Comparison of ENCODE assay signal across 9 cellular contexts in genomic region chr2:152415231-152415642, GRCh38.
DNase-seq lines count a peak whose midpoint lies in the region; FAIRE-seq and TF ChIP-seq lines count a peak whose summit lies in the region.
"Had no signal": no experiment of that assay in that cellular context is flagged by ENCODE, and none has a peak within 500 bp of the region (broad histone marks: within the 10 kb centered on the region; RNA-seq: fewer than 3 reads in every experiment).

No MANE protein-coding gene starts in this region.

- no peaks in the 10 kb centered on the region for H3K9me3 ChIP-seq in stomach

- peak overlapping the region in 1 of 5 donors; percentile 30 for H3K27ac ChIP-seq in stomach

- peaks cover 13 to 44% (median 23%) of the 10 kb centered on the region in 4 donors for H3K4me1 ChIP-seq in stomach

- peak; percentile 47 for DNase-seq in AG10803 (ENCODE audit: low read depth)
- DNase-seq in H54 (ENCODE audit: insufficient read length, low spot score) = no peak
- peak; percentile 60 for DNase-seq in activated naive CD4-positive, alpha-beta T cell treated with anti-CD3 and anti-CD28 coated beads for 36 hours
- DNase-seq in lung microvascular endothelial cell (ENCODE audit: low read depth in 2 of 2) = peak; percentile 52 to 67
- DNase-seq in stomach = no peak
- DNase-seq in NCI-H1092 treated with DMSO at 0.1 percent for 48 hours (lab: John Stamatoyannopoulos, UW) = no peak
- DNase-seq in glomerular visceral epithelial cell (ENCODE audit: extremely low spot score) = no peak
- no peak for DNase-seq in HTR-8/SVneo (ENCODE audit: insufficient read length, low spot score)
- DNase-seq: DMS 273 treated with DMSO at 0.1 percent for 48 hours had no signal

- CTCF ChIA-PET in activated naive CD4-positive, alpha-beta T cell treated with anti-CD3 and anti-CD28 coated beads for 36 hours (lab: Charles Lee) = interaction anchor here (0.5 kb wide), 1 partner anchor 105 kb away, joined by 3 read pairs; no protein-coding TSS in a partner anchor

- FAIRE-seq in H54 (lab: Jason Lieb, UNC) (peak; percentile 94), HTR-8/SVneo (lab: Jason Lieb, UNC) (no peak)

- peaks cover 40% of the 10 kb centered on the region for H3K4me1 Mint-ChIP-seq in activated naive CD4-positive, alpha-beta T cell treated with anti-CD3 and anti-CD28 coated beads for 36 hours (ENCODE audit: low read depth)

- TF ChIP-seq POLR2A in H54 (IDR thresholded peaks at IDR 0.05; ENCODE audit: low read depth, low read length) = no peak
- no peak for TF ChIP-seq POLR2A in stomach (IDR thresholded peaks at IDR 0.05)

- H3K36me3 ChIP-seq in stomach = no peaks in the 10 kb centered on the region

- intact Hi-C loops in activated naive CD4-positive, alpha-beta T cell treated with anti-CD3 and anti-CD28 coated beads for 36 hours (cut with micrococcal nuclease) = loop anchor here (1.0 to 10.0 kb wide), 10 partner anchors 8 to 590 kb away; partner anchors contain the start of genes ARL5A, ARL6IP6, FMNL2 and PRPF40A
- intact Hi-C loops in stomach (cut with DNase I; ENCODE audit: low total_unique reads) = no loop called here

- TF ChIP-seq CTCF in AG10803 (conservative IDR thresholded peaks at IDR 0.05; ENCODE audit: low read length) (no peak), stomach (IDR thresholded peaks at IDR 0.05) (no peak)

- H3K4me3 ChIP-seq in AG10803 (ENCODE audit: low read length) (no peak overlapping the region), stomach (no peak overlapping the region)

- no peak for TF ChIP-seq EP300 in stomach (IDR thresholded peaks at IDR 0.05)

- no peaks in the 10 kb centered on the region for H3K27me3 ChIP-seq in stomach

- peak overlapping the region; percentile 78 for H3K27ac Mint-ChIP-seq in activated naive CD4-positive, alpha-beta T cell treated with anti-CD3 and anti-CD28 coated beads for 36 hours

- no peaks in the 10 kb centered on the region for H3K9me3 Mint-ChIP-seq in activated naive CD4-positive, alpha-beta T cell treated with anti-CD3 and anti-CD28 coated beads for 36 hours

- 18 to 47% (median 29%) methylated on average over 3 of the region's 3 CpGs for WGBS in stomach, 5 donors

- H3K36me3 Mint-ChIP-seq in activated naive CD4-positive, alpha-beta T cell treated with anti-CD3 and anti-CD28 coated beads for 36 hours (ENCODE audit: low read depth) = no peaks in the 10 kb centered on the region

- H3K27me3 Mint-ChIP-seq in activated naive CD4-positive, alpha-beta T cell treated with anti-CD3 and anti-CD28 coated beads for 36 hours (ENCODE audit: low read depth) = peaks cover 29% of the 10 kb centered on the region

- no peak overlapping the region for H3K4me3 Mint-ChIP-seq in activated naive CD4-positive, alpha-beta T cell treated with anti-CD3 and anti-CD28 coated beads for 36 hours

Comparison
In these comparisons a context has a peak if more than half of its experiments do, and no peak if none do; other contexts are left out.
1. DNase-seq: peak in AG10803 (single experiment), activated naive CD4-positive, alpha-beta T cell treated with anti-CD3 and anti-CD28 coated beads for 36 hours (single experiment) and lung microvascular endothelial cell (2 of 2); none in H54 (single experiment), stomach (single experiment), NCI-H1092 treated with DMSO at 0.1 percent for 48 hours (single experiment), glomerular visceral epithelial cell (single experiment) and HTR-8/SVneo (single experiment).